18 cellular contexts compared by ENCODE assay signal in genomic region chr10:106387063-106387462, GRCh38.
"Had no signal": no experiment of that assay in that cellular context is flagged by ENCODE, and none has a peak within 500 bp of the region (broad histone marks: within the 10 kb centered on the region; RNA-seq: fewer than 3 reads in every experiment).

No MANE protein-coding gene starts in this region.

- H3K27ac ChIP-seq: adrenal gland, body of pancreas, esophagus muscularis mucosa, hepatocyte, psoas muscle, suprapubic skin had no signal

- H3K4me3 ChIP-seq: adrenal gland, body of pancreas, esophagus muscularis mucosa, hepatocyte, psoas muscle, suprapubic skin had no signal

- H3K4me3 Mint-ChIP-seq: activated CD4-positive, alpha-beta T cell treated with anti-CD3 and anti-CD28 coated beads, Interleukin-2, amount 10 ng/mL, durations not matched to agents 24 days and 14 days; activated naive CD4-positive, alpha-beta T cell treated with anti-CD3 and anti-CD28 coated beads, Interleukin-2, amount 10 ng/mL, durations not matched to agents 7 days and 5 days; endodermal cell; nephron progenitor cell; T-cell; type B pancreatic cell; WTC11 had no signal

- H3K4me1 Mint-ChIP-seq: activated CD4-positive, alpha-beta T cell treated with anti-CD3 and anti-CD28 coated beads, Interleukin-2, amount 10 ng/mL, durations not matched to agents 24 days and 14 days; activated naive CD4-positive, alpha-beta T cell treated with anti-CD3 and anti-CD28 coated beads, Interleukin-2, amount 10 ng/mL, durations not matched to agents 7 days and 5 days; endodermal cell; nephron progenitor cell; T-cell; WTC11 had no signal

- H3K36me3 Mint-ChIP-seq: activated naive CD4-positive, alpha-beta T cell treated with anti-CD3 and anti-CD28 coated beads, Interleukin-2, amount 10 ng/mL, durations not matched to agents 7 days and 5 days; T-cell; type B pancreatic cell; WTC11 had no signal

- H3K9me3 ChIP-seq: adrenal gland, body of pancreas, esophagus muscularis mucosa, psoas muscle, suprapubic skin had no signal

- H3K4me1 ChIP-seq: adrenal gland, body of pancreas, esophagus muscularis mucosa, psoas muscle, suprapubic skin had no signal

- DNase-seq: activated CD4-positive, alpha-beta T cell treated with anti-CD3 and anti-CD28 coated beads, Interleukin-2, amount 10 ng/mL, durations not matched to agents 24 days and 14 days; activated naive CD4-positive, alpha-beta T cell treated with anti-CD3 and anti-CD28 coated beads, Interleukin-2, amount 10 ng/mL, durations not matched to agents 7 days and 5 days; activated T-cell treated with anti-CD3 and anti-CD28 coated beads for 4 hours; adrenal gland; body of pancreas; endodermal cell; kidney glomerular epithelial cell; nephron progenitor cell; psoas muscle; stimulated activated CD4-positive, alpha-beta T cell treated with anti-CD3 and anti-CD28 coated beads, Interleukin-2, amount 100 ng/mL, for 48 hours; stimulated activated naive CD4-positive, alpha-beta T cell treated with Interleukin-2 at 50 U/mL for 16 hours; T-cell had no signal

- H3K79me2 ChIP-seq: hepatocyte had no signal

- H3K27me3 ChIP-seq: adrenal gland, body of pancreas, esophagus muscularis mucosa, hepatocyte, suprapubic skin had no signal

- H3K27me3 Mint-ChIP-seq: activated CD4-positive, alpha-beta T cell treated with anti-CD3 and anti-CD28 coated beads, Interleukin-2, amount 10 ng/mL, durations not matched to agents 24 days and 14 days; activated naive CD4-positive, alpha-beta T cell treated with anti-CD3 and anti-CD28 coated beads, Interleukin-2, amount 10 ng/mL, durations not matched to agents 7 days and 5 days; T-cell; type B pancreatic cell had no signal

- H3K9me3 Mint-ChIP-seq: activated CD4-positive, alpha-beta T cell treated with anti-CD3 and anti-CD28 coated beads, Interleukin-2, amount 10 ng/mL, durations not matched to agents 24 days and 14 days; activated T-helper 2 cell treated with anti-CD3 and anti-CD28 coated beads, Interferon-gamma antibody, Interleukin-2, Interleukin-4, amounts not matched to agents 10 μg/mL and 5 μg/mL and 100 μg/mL, durations not matched to agents 14 hours and 24 hours and 36 hours; endodermal cell; nephron progenitor cell; type B pancreatic cell; WTC11 had no signal

- H2AFZ ChIP-seq: hepatocyte had no signal

- H3K36me3 ChIP-seq: adrenal gland, esophagus muscularis mucosa, suprapubic skin had no signal

- H3K27ac Mint-ChIP-seq: activated CD4-positive, alpha-beta T cell treated with anti-CD3 and anti-CD28 coated beads, Interleukin-2, amount 10 ng/mL, durations not matched to agents 24 days and 14 days; activated naive CD4-positive, alpha-beta T cell treated with anti-CD3 and anti-CD28 coated beads, Interleukin-2, amount 10 ng/mL, durations not matched to agents 7 days and 5 days; activated T-helper 2 cell treated with anti-CD3 and anti-CD28 coated beads, Interferon-gamma antibody, Interleukin-2, Interleukin-4, amounts not matched to agents 10 μg/mL and 5 μg/mL and 100 μg/mL, durations not matched to agents 14 hours and 24 hours and 36 hours; endodermal cell; nephron progenitor cell; T-cell; type B pancreatic cell; WTC11 had no signal

- H3K4me2 ChIP-seq: hepatocyte had no signal
